In genomic region chr7:23530355-23530754, GRCh38 we compare ENCODE assay signal across 1 cellular context.
TF ChIP-seq lines count a peak whose summit lies in the region.

No MANE protein-coding gene starts in this region.

TF ChIP-seq in HCT116, 20 proteins besides CTCF, POLR2A, EP300 and RAD21 (continued from another document):
- TF ChIP-seq ZBTB33 (IDR thresholded peaks at IDR 0.05; ENCODE audit: extremely low read depth, insufficient replicate concordance, low read length) (no peak), SRF (IDR thresholded peaks at IDR 0.05; ENCODE audit: low read depth) (no peak), CEBPB (IDR thresholded peaks at IDR 0.05; ENCODE audit: low read depth) (no peak)
